ENCODE assay signal across 21 cellular contexts in the genomic region with DNA sequence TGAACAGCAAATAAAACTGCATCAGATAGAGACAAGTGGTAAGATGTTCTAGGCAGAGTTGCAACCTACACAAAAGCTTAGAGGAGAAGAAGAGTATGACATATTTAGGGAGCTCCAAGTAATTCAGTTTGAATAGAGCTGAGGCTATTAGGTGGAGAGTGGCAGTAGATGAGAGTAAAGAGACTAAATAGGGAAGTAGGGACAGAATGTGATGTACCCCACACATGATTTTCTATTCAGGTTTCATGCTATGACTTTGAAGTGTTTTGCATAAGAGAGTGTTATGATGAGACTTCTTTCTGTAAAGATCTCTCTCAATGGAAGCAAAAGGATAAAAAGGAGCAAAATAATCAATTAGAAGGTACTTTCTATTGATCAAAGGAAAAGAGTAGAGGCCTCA.
DNase-seq lines count a peak whose midpoint lies in the region; ATAC-seq lines count a peak whose summit lies in the region.
"Had no signal": no experiment of that assay in that cellular context is flagged by ENCODE, and none has a peak within 500 bp of the region (broad histone marks: within the 10 kb centered on the region; RNA-seq: fewer than 3 reads in every experiment).

No MANE protein-coding gene starts in this region.

- ATAC-seq in GM18511 (IDR thresholded peaks at IDR 0.05; ENCODE audit: unreplicated experiment) (peak; percentile 89), GM19452 (IDR thresholded peaks at IDR 0.05; ENCODE audit: unreplicated experiment) (peak; percentile 93), HG02642 (IDR thresholded peaks at IDR 0.05; ENCODE audit: poor library complexity, unreplicated experiment) (peak; percentile 82), HG03342 (IDR thresholded peaks at IDR 0.05; ENCODE audit: unreplicated experiment) (peak; percentile 98), GM21576 (IDR thresholded peaks at IDR 0.05; ENCODE audit: unreplicated experiment) (no peak)
- ATAC-seq: activated naive CD8-positive, alpha-beta T cell treated with anti-CD3 and anti-CD28 coated beads, Interleukin-2, amount 50 U/mL, for 24 hours; foreskin keratinocyte; pancreas had no signal

- no peak for DNase-seq in SKM-1 treated with dmso at 0.1 percent for 144 hours (lab: John Stamatoyannopoulos, UW; ENCODE audit: unreplicated experiment)
- no peak for DNase-seq in NCI-H2227 (lab: John Stamatoyannopoulos, UW; ENCODE audit: unreplicated experiment)
- DNase-seq in GOT3 (lab: John Stamatoyannopoulos, UW), result no peak
- DNase-seq: ACHN; activated CD4-positive, alpha-beta T cell treated with anti-CD3 and anti-CD28 coated beads, Interleukin-2, amount 10 ng/mL, durations not matched to agents 24 days and 14 days; activated naive CD8-positive, alpha-beta T cell treated with anti-CD3 and anti-CD28 coated beads, Interleukin-2, amount 50 U/mL, for 24 hours; activated T-cell treated with anti-CD3 and anti-CD28 coated beads, Interleukin-2, amount 50 U/mL, for 48 hours; caudate nucleus; CD8-positive, alpha-beta memory T cell; foreskin keratinocyte; left ventricle myocardium inferior; MG63; NK-92 treated with Interleukin-12 subunit alpha and Interleukin-12 subunit beta, amount 100 ng/mL, for 24 hours; pancreas; Right ventricle myocardium superior; stomach had no signal
